3 cellular contexts compared by ENCODE assay signal in the genomic region with DNA sequence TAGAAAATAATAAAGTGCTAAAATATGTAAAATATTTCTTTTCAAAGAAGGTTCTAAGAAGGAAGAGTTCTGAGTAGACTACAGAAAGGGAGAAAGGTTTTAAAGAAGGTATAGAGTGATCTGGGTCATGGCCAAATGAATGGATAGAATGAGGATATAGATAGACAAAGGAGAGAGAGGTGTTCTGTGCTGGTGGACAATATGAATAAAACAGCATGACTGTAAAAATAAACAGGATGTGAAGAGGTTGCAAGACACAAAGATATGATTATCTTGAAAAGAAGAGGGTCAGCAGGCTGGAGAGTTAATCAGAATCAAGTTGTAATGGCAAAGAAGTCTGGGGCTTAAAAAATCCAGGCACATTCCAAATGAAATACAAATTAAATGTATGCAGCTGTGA.
TF ChIP-seq lines count a peak whose summit lies in the region.

No MANE protein-coding gene starts in this region.

TF ChIP-seq in SK-N-SH treated with all-trans-retinoic acid at 6 μM for 48 hours, 23 proteins besides CTCF, POLR2A, EP300 and RAD21 (continued from another document):
- TF ChIP-seq, protein P1, sequence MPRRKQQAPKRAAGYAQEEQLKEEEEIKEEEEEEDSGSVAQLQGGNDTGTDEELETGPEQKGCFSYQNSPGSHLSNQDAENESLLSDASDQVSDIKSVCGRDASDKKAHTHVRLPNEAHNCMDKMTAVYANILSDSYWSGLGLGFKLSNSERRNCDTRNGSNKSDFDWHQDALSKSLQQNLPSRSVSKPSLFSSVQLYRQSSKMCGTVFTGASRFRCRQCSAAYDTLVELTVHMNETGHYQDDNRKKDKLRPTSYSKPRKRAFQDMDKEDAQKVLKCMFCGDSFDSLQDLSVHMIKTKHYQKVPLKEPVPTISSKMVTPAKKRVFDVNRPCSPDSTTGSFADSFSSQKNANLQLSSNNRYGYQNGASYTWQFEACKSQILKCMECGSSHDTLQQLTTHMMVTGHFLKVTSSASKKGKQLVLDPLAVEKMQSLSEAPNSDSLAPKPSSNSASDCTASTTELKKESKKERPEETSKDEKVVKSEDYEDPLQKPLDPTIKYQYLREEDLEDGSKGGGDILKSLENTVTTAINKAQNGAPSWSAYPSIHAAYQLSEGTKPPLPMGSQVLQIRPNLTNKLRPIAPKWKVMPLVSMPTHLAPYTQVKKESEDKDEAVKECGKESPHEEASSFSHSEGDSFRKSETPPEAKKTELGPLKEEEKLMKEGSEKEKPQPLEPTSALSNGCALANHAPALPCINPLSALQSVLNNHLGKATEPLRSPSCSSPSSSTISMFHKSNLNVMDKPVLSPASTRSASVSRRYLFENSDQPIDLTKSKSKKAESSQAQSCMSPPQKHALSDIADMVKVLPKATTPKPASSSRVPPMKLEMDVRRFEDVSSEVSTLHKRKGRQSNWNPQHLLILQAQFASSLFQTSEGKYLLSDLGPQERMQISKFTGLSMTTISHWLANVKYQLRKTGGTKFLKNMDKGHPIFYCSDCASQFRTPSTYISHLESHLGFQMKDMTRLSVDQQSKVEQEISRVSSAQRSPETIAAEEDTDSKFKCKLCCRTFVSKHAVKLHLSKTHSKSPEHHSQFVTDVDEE (CRISPR knock-in tag; IDR thresholded peaks at IDR 0.05): no peak
- no peak for TF ChIP-seq ZC3H10 (CRISPR knock-in tag; IDR thresholded peaks at IDR 0.05)

TF ChIP-seq in SK-N-SH, 30 proteins besides CTCF, POLR2A, EP300 and RAD21 (continued from another document):
- TF ChIP-seq, protein P2, sequence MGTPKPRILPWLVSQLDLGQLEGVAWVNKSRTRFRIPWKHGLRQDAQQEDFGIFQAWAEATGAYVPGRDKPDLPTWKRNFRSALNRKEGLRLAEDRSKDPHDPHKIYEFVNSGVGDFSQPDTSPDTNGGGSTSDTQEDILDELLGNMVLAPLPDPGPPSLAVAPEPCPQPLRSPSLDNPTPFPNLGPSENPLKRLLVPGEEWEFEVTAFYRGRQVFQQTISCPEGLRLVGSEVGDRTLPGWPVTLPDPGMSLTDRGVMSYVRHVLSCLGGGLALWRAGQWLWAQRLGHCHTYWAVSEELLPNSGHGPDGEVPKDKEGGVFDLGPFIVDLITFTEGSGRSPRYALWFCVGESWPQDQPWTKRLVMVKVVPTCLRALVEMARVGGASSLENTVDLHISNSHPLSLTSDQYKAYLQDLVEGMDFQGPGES (IDR thresholded peaks at IDR 0.05; ENCODE audit: low read depth, low read length): no peak
- TF ChIP-seq EZH2phosphoT487 (IDR thresholded peaks at IDR 0.05; ENCODE audit: borderline replicate concordance, low read depth): no peak
- TF ChIP-seq, protein P3, sequence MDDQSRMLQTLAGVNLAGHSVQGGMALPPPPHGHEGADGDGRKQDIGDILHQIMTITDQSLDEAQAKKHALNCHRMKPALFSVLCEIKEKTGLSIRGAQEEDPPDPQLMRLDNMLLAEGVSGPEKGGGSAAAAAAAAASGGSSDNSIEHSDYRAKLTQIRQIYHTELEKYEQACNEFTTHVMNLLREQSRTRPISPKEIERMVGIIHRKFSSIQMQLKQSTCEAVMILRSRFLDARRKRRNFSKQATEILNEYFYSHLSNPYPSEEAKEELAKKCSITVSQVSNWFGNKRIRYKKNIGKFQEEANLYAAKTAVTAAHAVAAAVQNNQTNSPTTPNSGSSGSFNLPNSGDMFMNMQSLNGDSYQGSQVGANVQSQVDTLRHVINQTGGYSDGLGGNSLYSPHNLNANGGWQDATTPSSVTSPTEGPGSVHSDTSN (IDR thresholded peaks at IDR 0.05): no peak
- TF ChIP-seq, protein P4, sequence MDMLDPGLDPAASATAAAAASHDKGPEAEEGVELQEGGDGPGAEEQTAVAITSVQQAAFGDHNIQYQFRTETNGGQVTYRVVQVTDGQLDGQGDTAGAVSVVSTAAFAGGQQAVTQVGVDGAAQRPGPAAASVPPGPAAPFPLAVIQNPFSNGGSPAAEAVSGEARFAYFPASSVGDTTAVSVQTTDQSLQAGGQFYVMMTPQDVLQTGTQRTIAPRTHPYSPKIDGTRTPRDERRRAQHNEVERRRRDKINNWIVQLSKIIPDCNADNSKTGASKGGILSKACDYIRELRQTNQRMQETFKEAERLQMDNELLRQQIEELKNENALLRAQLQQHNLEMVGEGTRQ (IDR thresholded peaks at IDR 0.05; ENCODE audit: borderline replicate concordance, low read depth, low read length): no peak

TF ChIP-seq in GM23338, 12 proteins besides CTCF, POLR2A, EP300 and RAD21 (continued from another document):
- TF ChIP-seq, protein P5, sequence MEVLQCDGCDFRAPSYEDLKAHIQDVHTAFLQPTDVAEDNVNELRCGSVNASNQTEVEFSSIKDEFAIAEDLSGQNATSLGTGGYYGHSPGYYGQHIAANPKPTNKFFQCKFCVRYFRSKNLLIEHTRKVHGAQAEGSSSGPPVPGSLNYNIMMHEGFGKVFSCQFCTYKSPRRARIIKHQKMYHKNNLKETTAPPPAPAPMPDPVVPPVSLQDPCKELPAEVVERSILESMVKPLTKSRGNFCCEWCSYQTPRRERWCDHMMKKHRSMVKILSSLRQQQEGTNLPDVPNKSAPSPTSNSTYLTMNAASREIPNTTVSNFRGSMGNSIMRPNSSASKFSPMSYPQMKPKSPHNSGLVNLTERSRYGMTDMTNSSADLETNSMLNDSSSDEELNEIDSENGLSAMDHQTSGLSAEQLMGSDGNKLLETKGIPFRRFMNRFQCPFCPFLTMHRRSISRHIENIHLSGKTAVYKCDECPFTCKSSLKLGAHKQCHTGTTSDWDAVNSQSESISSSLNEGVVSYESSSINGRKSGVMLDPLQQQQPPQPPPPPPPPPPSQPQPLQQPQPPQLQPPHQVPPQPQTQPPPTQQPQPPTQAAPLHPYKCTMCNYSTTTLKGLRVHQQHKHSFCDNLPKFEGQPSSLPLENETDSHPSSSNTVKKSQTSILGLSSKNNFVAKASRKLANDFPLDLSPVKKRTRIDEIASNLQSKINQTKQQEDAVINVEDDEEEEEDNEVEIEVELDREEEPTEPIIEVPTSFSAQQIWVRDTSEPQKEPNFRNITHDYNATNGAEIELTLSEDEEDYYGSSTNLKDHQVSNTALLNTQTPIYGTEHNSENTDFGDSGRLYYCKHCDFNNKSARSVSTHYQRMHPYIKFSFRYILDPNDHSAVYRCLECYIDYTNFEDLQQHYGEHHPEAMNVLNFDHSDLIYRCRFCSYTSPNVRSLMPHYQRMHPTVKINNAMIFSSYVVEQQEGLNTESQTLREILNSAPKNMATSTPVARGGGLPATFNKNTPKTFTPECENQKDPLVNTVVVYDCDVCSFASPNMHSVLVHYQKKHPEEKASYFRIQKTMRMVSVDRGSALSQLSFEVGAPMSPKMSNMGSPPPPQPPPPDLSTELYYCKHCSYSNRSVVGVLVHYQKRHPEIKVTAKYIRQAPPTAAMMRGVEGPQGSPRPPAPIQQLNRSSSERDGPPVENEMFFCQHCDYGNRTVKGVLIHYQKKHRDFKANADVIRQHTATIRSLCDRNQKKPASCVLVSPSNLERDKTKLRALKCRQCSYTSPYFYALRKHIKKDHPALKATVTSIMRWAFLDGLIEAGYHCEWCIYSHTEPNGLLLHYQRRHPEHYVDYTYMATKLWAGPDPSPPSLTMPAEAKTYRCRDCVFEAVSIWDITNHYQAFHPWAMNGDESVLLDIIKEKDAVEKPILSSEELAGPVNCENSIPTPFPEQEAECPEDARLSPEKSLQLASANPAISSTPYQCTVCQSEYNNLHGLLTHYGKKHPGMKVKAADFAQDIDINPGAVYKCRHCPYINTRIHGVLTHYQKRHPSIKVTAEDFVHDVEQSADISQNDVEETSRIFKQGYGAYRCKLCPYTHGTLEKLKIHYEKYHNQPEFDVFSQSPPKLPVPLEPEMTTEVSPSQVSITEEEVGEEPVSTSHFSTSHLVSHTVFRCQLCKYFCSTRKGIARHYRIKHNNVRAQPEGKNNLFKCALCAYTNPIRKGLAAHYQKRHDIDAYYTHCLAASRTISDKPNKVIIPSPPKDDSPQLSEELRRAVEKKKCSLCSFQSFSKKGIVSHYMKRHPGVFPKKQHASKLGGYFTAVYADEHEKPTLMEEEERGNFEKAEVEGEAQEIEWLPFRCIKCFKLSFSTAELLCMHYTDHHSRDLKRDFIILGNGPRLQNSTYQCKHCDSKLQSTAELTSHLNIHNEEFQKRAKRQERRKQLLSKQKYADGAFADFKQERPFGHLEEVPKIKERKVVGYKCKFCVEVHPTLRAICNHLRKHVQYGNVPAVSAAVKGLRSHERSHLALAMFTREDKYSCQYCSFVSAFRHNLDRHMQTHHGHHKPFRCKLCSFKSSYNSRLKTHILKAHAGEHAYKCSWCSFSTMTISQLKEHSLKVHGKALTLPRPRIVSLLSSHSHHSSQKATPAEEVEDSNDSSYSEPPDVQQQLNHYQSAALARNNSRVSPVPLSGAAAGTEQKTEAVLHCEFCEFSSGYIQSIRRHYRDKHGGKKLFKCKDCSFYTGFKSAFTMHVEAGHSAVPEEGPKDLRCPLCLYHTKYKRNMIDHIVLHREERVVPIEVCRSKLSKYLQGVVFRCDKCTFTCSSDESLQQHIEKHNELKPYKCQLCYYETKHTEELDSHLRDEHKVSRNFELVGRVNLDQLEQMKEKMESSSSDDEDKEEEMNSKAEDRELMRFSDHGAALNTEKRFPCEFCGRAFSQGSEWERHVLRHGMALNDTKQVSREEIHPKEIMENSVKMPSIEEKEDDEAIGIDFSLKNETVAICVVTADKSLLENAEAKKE (CRISPR knock-in tag; IDR thresholded peaks at IDR 0.05): no peak
- TF ChIP-seq JUNB (IDR thresholded peaks at IDR 0.05; ENCODE audit: unreplicated experiment): no peak
- no peak for TF ChIP-seq EZH2phosphoT487 (IDR thresholded peaks at IDR 0.05; ENCODE audit: unreplicated experiment)
- no peak for TF ChIP-seq STAT1 (IDR thresholded peaks at IDR 0.05; ENCODE audit: unreplicated experiment)
- TF ChIP-seq ZNF114 (CRISPR knock-in tag; IDR thresholded peaks at IDR 0.05): no peak
- TF ChIP-seq NANOG (IDR thresholded peaks at IDR 0.05; ENCODE audit: borderline replicate concordance): no peak
- TF ChIP-seq, protein P6, sequence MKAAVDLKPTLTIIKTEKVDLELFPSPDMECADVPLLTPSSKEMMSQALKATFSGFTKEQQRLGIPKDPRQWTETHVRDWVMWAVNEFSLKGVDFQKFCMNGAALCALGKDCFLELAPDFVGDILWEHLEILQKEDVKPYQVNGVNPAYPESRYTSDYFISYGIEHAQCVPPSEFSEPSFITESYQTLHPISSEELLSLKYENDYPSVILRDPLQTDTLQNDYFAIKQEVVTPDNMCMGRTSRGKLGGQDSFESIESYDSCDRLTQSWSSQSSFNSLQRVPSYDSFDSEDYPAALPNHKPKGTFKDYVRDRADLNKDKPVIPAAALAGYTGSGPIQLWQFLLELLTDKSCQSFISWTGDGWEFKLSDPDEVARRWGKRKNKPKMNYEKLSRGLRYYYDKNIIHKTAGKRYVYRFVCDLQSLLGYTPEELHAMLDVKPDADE (IDR thresholded peaks at IDR 0.05): no peak
